ENCODE assay signal across 8 cellular contexts in the genomic region with DNA sequence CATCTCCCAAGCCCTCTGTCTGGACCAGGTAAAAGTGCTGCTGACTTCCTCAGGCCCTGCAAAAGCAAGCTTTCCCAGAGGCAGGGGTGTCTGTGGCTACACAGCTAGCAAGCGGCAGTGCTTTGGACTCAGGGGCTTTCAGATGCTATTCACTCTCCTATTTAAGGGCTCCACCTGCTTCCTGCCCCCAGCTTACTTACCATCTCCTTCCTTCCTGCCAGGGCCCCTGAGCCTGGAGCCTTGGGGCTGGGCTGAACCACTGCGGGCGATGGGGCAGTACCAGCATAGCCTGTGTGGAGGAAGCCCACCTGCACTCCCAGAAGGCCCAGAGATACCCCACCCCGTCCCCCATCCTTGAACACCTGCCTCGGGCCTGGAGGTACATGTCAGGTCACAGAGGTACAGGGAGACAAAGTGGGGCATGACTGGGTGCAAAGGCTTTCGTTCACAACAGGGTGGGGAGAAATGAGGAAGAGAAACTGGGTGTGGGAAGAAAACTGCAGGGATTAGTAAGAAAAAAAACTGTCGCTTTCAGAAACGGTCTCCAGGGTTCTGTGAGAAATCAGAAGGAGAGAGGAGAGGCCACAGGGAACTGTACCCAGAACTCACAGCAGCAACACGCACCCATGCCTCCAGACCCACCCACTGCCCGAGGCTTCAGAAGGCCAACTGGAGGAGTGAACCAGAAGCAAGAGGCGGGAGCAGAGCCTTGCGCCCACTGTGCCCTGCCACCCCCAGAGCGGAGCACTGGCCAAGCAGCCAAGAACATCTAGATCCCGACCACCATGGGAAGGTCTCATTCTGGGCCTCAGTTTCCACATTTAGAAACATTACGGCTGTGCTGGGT. TPM values are rescaled to one million over a fixed set of nuclear protein-coding genes. Genes with fewer than 3 reads are reported as not detected.
DNase-seq lines count a peak whose midpoint lies in the region; ATAC-seq, FAIRE-seq and TF ChIP-seq lines count a peak whose summit lies in the region.

No MANE protein-coding gene starts in this region.

- peak; percentile 79 for DNase-seq in NAMALWA (ENCODE audit: low spot score)
- DNase-seq in endothelial cell of umbilical vein (ENCODE audit: low read depth, low spot score) = peak; percentile 45
- DNase-seq in stimulated activated naive CD8-positive, alpha-beta T cell treated with anti-CD3 and anti-CD28 coated beads, Interleukin-15, amount 100 ng/mL, for 72 hours = no peak
- DNase-seq in NCI-H146 treated with DMSO at 0.1 percent for 48 hours (lab: John Stamatoyannopoulos, UW; ENCODE audit: unreplicated experiment) = no peak
- DNase-seq in iPS-NIHi11 (ENCODE audit: low spot score) = no peak
- no peak for DNase-seq in NCI-H2029 (lab: John Stamatoyannopoulos, UW)

- no peak overlapping the region for H3K4me3 ChIP-seq in endothelial cell of umbilical vein (replicated peaks in 1 of 3; ENCODE audit: insufficient read depth in 1 of 3, low read depth in 1 of 3, low read length in 3 of 3)

- H3K27me3 Mint-ChIP-seq in stimulated activated naive CD8-positive, alpha-beta T cell treated with anti-CD3 and anti-CD28 coated beads, Interleukin-15, amount 100 ng/mL, for 72 hours = no peaks in the 10 kb centered on the region

- H3K9me1 ChIP-seq in endothelial cell of umbilical vein (replicated peaks; ENCODE audit: control insufficient read depth, extremely low read depth, insufficient read depth, low read length) = no peaks in the 10 kb centered on the region

- ATAC-seq in GM18517 (IDR thresholded peaks at IDR 0.05; ENCODE audit: unreplicated experiment) (peak; percentile 53), GM21825 (IDR thresholded peaks at IDR 0.05; ENCODE audit: unreplicated experiment) (peak; percentile 52)
- peak; percentile 60 for ATAC-seq in stimulated activated naive CD8-positive, alpha-beta T cell treated with anti-CD3 and anti-CD28 coated beads, Interleukin-15, amount 100 ng/mL, for 72 hours

- BruUV-seq in endothelial cell of umbilical vein (replicated peaks; lab: Mats Ljungman, UMichigan) = no TSS peak

- H3K4me1 ChIP-seq in endothelial cell of umbilical vein (ENCODE audit: control insufficient read depth, extremely low read depth, insufficient read depth, low read length) = peaks cover 47% of the 10 kb centered on the region

- dilution Hi-C loops in endothelial cell of umbilical vein (cut with MboI; ENCODE audit: extremely low pct_ligation_motif_present, low sequenced_read_pairs) = no loop called here

- peak overlapping the region; percentile 81 to 94 for H3K27ac Mint-ChIP-seq in stimulated activated naive CD8-positive, alpha-beta T cell treated with anti-CD3 and anti-CD28 coated beads, Interleukin-15, amount 100 ng/mL, for 72 hours

- POLR2A ChIA-PET in endothelial cell of umbilical vein (lab: Charles Lee) = interaction anchor here (1.5 kb wide), 1 partner anchor 9 kb away, joined by 8 read pairs; no protein-coding TSS in a partner anchor

- peaks cover 50% of the 10 kb centered on the region for H3K79me2 ChIP-seq in endothelial cell of umbilical vein (ENCODE audit: control insufficient read depth, insufficient read depth, low read length)

- peaks cover 4 to 26% of the 10 kb centered on the region in 2 experiments for H3K36me3 ChIP-seq in endothelial cell of umbilical vein (ENCODE audit: control insufficient read depth in 2 of 2, extremely low read depth in 1 of 2, insufficient read depth in 2 of 2, low read length in 2 of 2)

- no peak overlapping the region for H2AFZ ChIP-seq in endothelial cell of umbilical vein (ENCODE audit: low read depth, low read length)

- peak overlapping the region; percentile 66 for H3K27ac ChIP-seq in endothelial cell of umbilical vein (ENCODE audit: insufficient read depth, low read depth, low read length)

- intact Hi-C loops in endothelial cell of umbilical vein (cut with micrococcal nuclease) = loop anchor here (2.0 to 10.0 kb wide), 3 partner anchors 50 to 440 kb away; a partner anchor contains a TSS

- peaks cover 0 to 12% of the 10 kb centered on the region in 2 donors for H3K9me3 Mint-ChIP-seq in stimulated activated naive CD8-positive, alpha-beta T cell treated with anti-CD3 and anti-CD28 coated beads, Interleukin-15, amount 100 ng/mL, for 72 hours

- no peak for TF ChIP-seq POLR2A in endothelial cell of umbilical vein (IDR thresholded peaks at IDR 0.05; ENCODE audit: low read depth, low read length)

- FAIRE-seq in endothelial cell of umbilical vein (lab: Jason Lieb, UNC) = peak; percentile 89

- H3K4me2 ChIP-seq in endothelial cell of umbilical vein (ENCODE audit: insufficient read depth, low read length) = peak overlapping the region; percentile 17

- H4K20me1 ChIP-seq in endothelial cell of umbilical vein (replicated peaks; ENCODE audit: control insufficient read depth, extremely low read depth, insufficient read depth, low read length) = no peaks in the 10 kb centered on the region

- CTCF ChIA-PET in endothelial cell of umbilical vein (lab: Charles Lee) = interaction anchor here (1.0 to 2.1 kb wide), 11 partner anchors 9 to 72 kb away, joined by 3 to 15 read pairs (median 4); a partner anchor contains a TSS

- H3K4me3 Mint-ChIP-seq in stimulated activated naive CD8-positive, alpha-beta T cell treated with anti-CD3 and anti-CD28 coated beads, Interleukin-15, amount 100 ng/mL, for 72 hours = peak overlapping the region; percentile 36 to 62

- no peaks in the 10 kb centered on the region for H3K9me3 ChIP-seq in endothelial cell of umbilical vein (replicated peaks; ENCODE audit: control insufficient read depth, insufficient read depth, low read length)

- H3K9ac ChIP-seq in endothelial cell of umbilical vein (replicated peaks; ENCODE audit: extremely low read depth, insufficient read depth, low read length) = peak overlapping the region; percentile 17

- peaks cover 72% of the 10 kb centered on the region for H3K4me1 Mint-ChIP-seq in stimulated activated naive CD8-positive, alpha-beta T cell treated with anti-CD3 and anti-CD28 coated beads, Interleukin-15, amount 100 ng/mL, for 72 hours

- TF ChIP-seq CTCF in endothelial cell of umbilical vein (IDR thresholded peaks at IDR 0.05; ENCODE audit: extremely low read depth in 1 of 2, insufficient read depth in 1 of 2, low read depth in 1 of 2, low read length in 2 of 2) = no peak

- H3K27me3 ChIP-seq in endothelial cell of umbilical vein (ENCODE audit: control insufficient read depth in 2 of 2, insufficient read depth in 2 of 2, low read length in 2 of 2) = no peaks in the 10 kb centered on the region

TF ChIP-seq in endothelial cell of umbilical vein, 7 proteins besides CTCF, POLR2A, EP300 and RAD21:
- peak; percentile 26 for TF ChIP-seq POLR2AphosphoS5 (IDR thresholded peaks at IDR 0.05; ENCODE audit: insufficient read depth, low read depth, low read length)
- TF ChIP-seq EZH2 (IDR thresholded peaks at IDR 0.05; ENCODE audit: borderline replicate concordance, low read depth, low read length, severe bottlenecking) = no peak
- TF ChIP-seq FOS (IDR thresholded peaks at IDR 0.05; ENCODE audit: borderline replicate concordance, insufficient read depth, low read length) = no peak
- TF ChIP-seq JUN (IDR thresholded peaks at IDR 0.05; ENCODE audit: borderline replicate concordance, insufficient read depth, insufficient read length, low read depth) = no peak
- TF ChIP-seq GATA2 (IDR thresholded peaks at IDR 0.05; ENCODE audit: insufficient read depth, insufficient read length, low read depth, low read length) = no peak
- no peak for TF ChIP-seq MYC (IDR thresholded peaks at IDR 0.05; ENCODE audit: low read depth, low read length)

RNA-seq across cellular contexts. Expression of a gene that starts 49.5 kb away (rescaled TPM):
- total RNA-seq in endothelial cell of umbilical vein = 45.0 and 50.5 TPM in 2 replicates
- polyA plus RNA-seq in endothelial cell of umbilical vein = 31.2 and 35.1 TPM in 2 replicates
- polyA plus RNA-seq in endothelial cell of umbilical vein (2011; cell fraction: cytosol; rRNA removed) = 48.1 and 49.0 TPM in 2 replicates
- 58.5 and 62.2 TPM in 2 replicates for polyA plus RNA-seq in endothelial cell of umbilical vein (2011; cell fraction: nucleus; rRNA removed)
- polyA plus RNA-seq in endothelial cell of umbilical vein (2012) = 24.0 and 28.2 TPM in 2 replicates
- 64.5 and 73.4 TPM in 2 replicates for polyA minus RNA-seq in endothelial cell of umbilical vein
- polyA minus RNA-seq in endothelial cell of umbilical vein (2011; cell fraction: cytosol; rRNA and poly(A)+ RNA removed) = 13.3 TPM
- 64.2 and 70.6 TPM in 2 replicates for polyA minus RNA-seq in endothelial cell of umbilical vein (2011; cell fraction: nucleus; rRNA and poly(A)+ RNA removed)

RNA-seq across cellular contexts. Expression of a gene that starts 49.6 kb away (rescaled TPM):
- total RNA-seq in endothelial cell of umbilical vein = 0.46 and 0.65 TPM in 2 replicates
- 0.08 TPM in 1 of 2 replicates, not detected in the other for polyA plus RNA-seq in endothelial cell of umbilical vein
- polyA plus RNA-seq in endothelial cell of umbilical vein (2011; cell fraction: cytosol; rRNA removed) = 0.14 and 0.25 TPM in 2 replicates
- polyA plus RNA-seq in endothelial cell of umbilical vein (2011; cell fraction: nucleus; rRNA removed) = 0.15 and 0.30 TPM in 2 replicates
- polyA plus RNA-seq in endothelial cell of umbilical vein (2012) = 0.17 TPM in 1 of 2 replicates, not detected in the other
- not detected in 2 replicates for polyA minus RNA-seq in endothelial cell of umbilical vein
- not detected for polyA minus RNA-seq in endothelial cell of umbilical vein (2011; cell fraction: cytosol; rRNA and poly(A)+ RNA removed)
- not detected in 2 replicates for polyA minus RNA-seq in endothelial cell of umbilical vein (2011; cell fraction: nucleus; rRNA and poly(A)+ RNA removed)

RNA-seq across cellular contexts. Expression of a gene that starts 52.4 kb away (rescaled TPM):
- 84.7 and 90.1 TPM in 2 replicates for total RNA-seq in endothelial cell of umbilical vein
- polyA plus RNA-seq in endothelial cell of umbilical vein = 48.0 and 51.9 TPM in 2 replicates
- polyA plus RNA-seq in endothelial cell of umbilical vein (2011; cell fraction: cytosol; rRNA removed) = 18.2 and 22.1 TPM in 2 replicates
- 329 and 436 TPM in 2 replicates for polyA plus RNA-seq in endothelial cell of umbilical vein (2011; cell fraction: nucleus; rRNA removed)
- polyA plus RNA-seq in endothelial cell of umbilical vein (2012) = 38.7 and 46.6 TPM in 2 replicates
- polyA minus RNA-seq in endothelial cell of umbilical vein = 38.0 and 60.8 TPM in 2 replicates
- 8.8 TPM for polyA minus RNA-seq in endothelial cell of umbilical vein (2011; cell fraction: cytosol; rRNA and poly(A)+ RNA removed)
- 67.7 and 92.5 TPM in 2 replicates for polyA minus RNA-seq in endothelial cell of umbilical vein (2011; cell fraction: nucleus; rRNA and poly(A)+ RNA removed)

Comparison
In these comparisons a context has a peak if more than half of its experiments do, and no peak if none do; other contexts are left out.
1. DNase-seq: peak in NAMALWA (single experiment) and endothelial cell of umbilical vein (single experiment); none in stimulated activated naive CD8-positive, alpha-beta T cell treated with anti-CD3 and anti-CD28 coated beads, Interleukin-15, amount 100 ng/mL, for 72 hours (0 of 2), NCI-H146 treated with DMSO at 0.1 percent for 48 hours (single experiment), iPS-NIHi11 (single experiment) and NCI-H2029 (single experiment).
2. Peak in every context shown above with its lines, with median percentiles within 50 percentile points of each other: ATAC-seq.